Comparison of ENCODE assay signal across 22 cellular contexts in genomic region chr21:44791246-44791645, GRCh38. TPM values are rescaled to one million over a fixed set of nuclear protein-coding genes. Genes with fewer than 3 reads are reported as not detected.
A peak's percentile ranks its signal among the peaks of the same experiment; 100 is the strongest.
DNase-seq lines count a peak whose midpoint lies in the region; ATAC-seq and TF ChIP-seq lines count a peak whose summit lies in the region.
"Had no signal": no experiment of that assay in that cellular context is flagged by ENCODE, and none has a peak within 500 bp of the region (broad histone marks: within the 10 kb centered on the region; RNA-seq: fewer than 3 reads in every experiment).

No MANE protein-coding gene starts in this region.

- DNase-seq in activated T-cell treated with anti-CD3 and anti-CD28 coated beads, Interleukin-2, amount 50 U/mL, for 24 hours = no peak
- DNase-seq in activated T-cell treated with anti-CD3 and anti-CD28 coated beads, Interleukin-2, amount 50 U/mL, for 1 hour = no peak
- DNase-seq in fibroblast of mammary gland (ENCODE audit: low read depth) (peak; percentile 10), NCI-H1694 (lab: John Stamatoyannopoulos, UW) (no peak)
- DNase-seq in stimulated activated effector memory CD8-positive, alpha-beta T cell treated with anti-CD3 and anti-CD28 coated beads, Interleukin-12 subunit alpha, Interleukin-12 subunit beta, amount 100 ng/mL, for 72 hours (ENCODE audit: low spot score in 2 of 2) = no peak
- DNase-seq: 8988T, ACHN, GM23248, H7, KG1, NCI-H1048, NCI-H1417, NCI-H1694 treated with DMSO at 0.1 percent for 48 hours, NCI-H2081, NCI-H2227 treated with DMSO at 0.1 percent for 48 hours, NCI-H510A, NCI-H69, SHP77 had no signal

- H3K4me3 Mint-ChIP-seq in activated T-cell treated with anti-CD3 and anti-CD28 coated beads, Interleukin-2, amount 50 U/mL, for 24 hours = no peak overlapping the region
- no peak overlapping the region for H3K4me3 Mint-ChIP-seq in IgD-negative memory B cell
- no peak overlapping the region for H3K4me3 Mint-ChIP-seq in stimulated activated effector memory CD8-positive, alpha-beta T cell treated with anti-CD3 and anti-CD28 coated beads, Interleukin-12 subunit alpha, Interleukin-12 subunit beta, amount 100 ng/mL, for 72 hours

- H3K9me3 Mint-ChIP-seq in activated T-cell treated with anti-CD3 and anti-CD28 coated beads, Interleukin-2, amount 50 U/mL, for 24 hours = no peaks in the 10 kb centered on the region
- no peaks in the 10 kb centered on the region for H3K9me3 Mint-ChIP-seq in IgD-negative memory B cell
- no peaks in the 10 kb centered on the region for H3K9me3 Mint-ChIP-seq in stimulated activated effector memory CD8-positive, alpha-beta T cell treated with anti-CD3 and anti-CD28 coated beads, Interleukin-12 subunit alpha, Interleukin-12 subunit beta, amount 100 ng/mL, for 72 hours

- no peak for ATAC-seq in stimulated activated effector memory CD8-positive, alpha-beta T cell treated with anti-CD3 and anti-CD28 coated beads, Interleukin-12 subunit alpha, Interleukin-12 subunit beta, amount 100 ng/mL, for 72 hours
- ATAC-seq in HG02763 (IDR thresholded peaks at IDR 0.05; ENCODE audit: unreplicated experiment) (no peak), HG02885 (IDR thresholded peaks at IDR 0.05; ENCODE audit: poor library complexity, unreplicated experiment) (no peak)
- ATAC-seq: Panc1 had no signal

- H3K36me3 Mint-ChIP-seq in activated T-cell treated with anti-CD3 and anti-CD28 coated beads, Interleukin-2, amount 50 U/mL, for 24 hours (ENCODE audit: low read depth) = peaks cover 86% of the 10 kb centered on the region
- H3K36me3 Mint-ChIP-seq in IgD-negative memory B cell = peaks cover 2% of the 10 kb centered on the region
- peaks cover 57% of the 10 kb centered on the region for H3K36me3 Mint-ChIP-seq in stimulated activated effector memory CD8-positive, alpha-beta T cell treated with anti-CD3 and anti-CD28 coated beads, Interleukin-12 subunit alpha, Interleukin-12 subunit beta, amount 100 ng/mL, for 72 hours

- H3K27me3 Mint-ChIP-seq in activated T-cell treated with anti-CD3 and anti-CD28 coated beads, Interleukin-2, amount 50 U/mL, for 24 hours = no peaks in the 10 kb centered on the region
- H3K27me3 Mint-ChIP-seq in IgD-negative memory B cell = no peaks in the 10 kb centered on the region

- no peak for TF ChIP-seq CTCF in fibroblast of mammary gland (conservative IDR thresholded peaks at IDR 0.05; ENCODE audit: control insufficient read depth, insufficient read depth, low read depth, low read length)

- H3K27ac Mint-ChIP-seq in activated T-cell treated with anti-CD3 and anti-CD28 coated beads, Interleukin-2, amount 50 U/mL, for 24 hours = peak overlapping the region; percentile 9
- H3K27ac Mint-ChIP-seq in IgD-negative memory B cell = peak overlapping the region in 2 of 3 donors; percentile 36 to 53
- peak overlapping the region; percentile 60 for H3K27ac Mint-ChIP-seq in stimulated activated effector memory CD8-positive, alpha-beta T cell treated with anti-CD3 and anti-CD28 coated beads, Interleukin-12 subunit alpha, Interleukin-12 subunit beta, amount 100 ng/mL, for 72 hours

- no peak overlapping the region for H3K4me3 ChIP-seq in fibroblast of mammary gland (ENCODE audit: control insufficient read depth, low read depth, low read length)
- H3K4me3 ChIP-seq: GM23248 had no signal

- H3K4me1 Mint-ChIP-seq in activated T-cell treated with anti-CD3 and anti-CD28 coated beads, Interleukin-2, amount 50 U/mL, for 24 hours (ENCODE audit: low read depth) = peaks cover 63% of the 10 kb centered on the region
- peaks cover 31 to 34% (median 33%) of the 10 kb centered on the region in 3 donors for H3K4me1 Mint-ChIP-seq in IgD-negative memory B cell
- H3K4me1 Mint-ChIP-seq in stimulated activated effector memory CD8-positive, alpha-beta T cell treated with anti-CD3 and anti-CD28 coated beads, Interleukin-12 subunit alpha, Interleukin-12 subunit beta, amount 100 ng/mL, for 72 hours = peaks cover 43% of the 10 kb centered on the region

RNA-seq across cellular contexts. Expression of gene UBE2G2, which starts 10.4 kb away (rescaled TPM):
- polyA plus RNA-seq in IgD-negative memory B cell = 55.7 TPM

RNA-seq across cellular contexts. Expression of gene SUMO3, which starts 26.6 kb away (rescaled TPM):
- 92.3 TPM for polyA plus RNA-seq in IgD-negative memory B cell

Comparison
In these comparisons a context has a peak if more than half of its experiments do, and no peak if none do; other contexts are left out.
1. H3K27ac Mint-ChIP-seq: peak in every context shown above with its lines; median percentile 60 in stimulated activated effector memory CD8-positive, alpha-beta T cell treated with anti-CD3 and anti-CD28 coated beads, Interleukin-12 subunit alpha, Interleukin-12 subunit beta, amount 100 ng/mL, for 72 hours; 44 in IgD-negative memory B cell; 9 in activated T-cell treated with anti-CD3 and anti-CD28 coated beads, Interleukin-2, amount 50 U/mL, for 24 hours.